16 cellular contexts compared by ENCODE assay signal in the genomic region with DNA sequence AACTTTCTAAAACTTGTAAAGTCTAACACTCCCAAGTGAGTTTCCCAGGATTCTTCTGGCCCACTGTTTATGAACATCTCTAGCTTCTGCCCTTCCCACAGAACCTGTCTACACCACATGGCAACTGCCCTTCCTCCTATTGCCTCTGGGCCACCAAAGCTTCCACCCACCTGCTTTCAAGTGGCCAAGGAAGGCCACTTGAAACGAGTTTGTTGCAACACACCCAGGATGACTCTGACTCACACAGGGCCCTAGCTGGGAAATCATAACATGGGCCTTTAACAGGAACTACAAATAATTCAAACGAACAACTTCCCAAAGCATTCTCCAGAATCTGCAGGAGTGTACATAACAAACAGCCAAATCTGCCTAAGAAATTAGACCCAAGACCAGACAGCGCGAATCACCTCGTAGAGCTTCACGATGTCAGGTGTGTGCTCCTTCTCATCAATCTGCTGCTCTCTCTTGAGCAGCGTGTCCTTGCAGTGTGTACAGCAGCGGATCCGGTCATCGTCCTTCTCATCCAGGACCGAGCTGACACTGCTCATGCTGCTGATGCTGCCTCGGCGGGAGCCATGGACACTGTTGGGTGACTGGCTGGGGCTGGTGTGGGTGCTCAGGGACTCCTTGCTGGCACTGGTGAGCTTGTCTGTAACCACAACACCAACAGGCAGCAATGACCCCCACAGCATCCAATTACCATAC. TPM values are rescaled to one million over a fixed set of nuclear protein-coding genes. Genes with fewer than 3 reads are reported as not detected.
DNase-seq lines count a peak whose midpoint lies in the region; ATAC-seq and TF ChIP-seq lines count a peak whose summit lies in the region.
"Had no signal": no experiment of that assay in that cellular context is flagged by ENCODE, and none has a peak within 500 bp of the region (broad histone marks: within the 10 kb centered on the region; RNA-seq: fewer than 3 reads in every experiment).

No MANE protein-coding gene starts in this region.

- no peak for DNase-seq in activated CD8-positive, alpha-beta T cell treated with anti-CD3 and anti-CD28 coated beads, Interleukin-2, amount 10 ng/mL, durations not matched to agents 7 days and 5 days
- no peak for DNase-seq in activated CD8-positive, alpha-beta T cell treated with anti-CD3 and anti-CD28 coated beads for 36 hours
- DNase-seq in NCI-H510A treated with DMSO at 0.1 percent for 48 hours (lab: John Stamatoyannopoulos, UW) = peak; percentile 47
- peak; percentile 90 for DNase-seq in renal cortical epithelial cell (ENCODE audit: low read depth)
- no peak for DNase-seq in DMS153 treated with DMSO at 0.1 percent for 48 hours (lab: John Stamatoyannopoulos, UW; ENCODE audit: unreplicated experiment)
- DNase-seq: ACHN; activated CD4-positive, CD25-positive, alpha-beta regulatory T cell; activated T-cell treated with anti-CD3 and anti-CD28 coated beads, Interleukin-2, amount 50 U/mL, for 48 hours; Calu3; dorsolateral prefrontal cortex; NCI-H2081 treated with DMSO at 0.1 percent for 48 hours; pancreas; SW 1271 had no signal

- no peak overlapping the region for H3K4me3 Mint-ChIP-seq in activated CD8-positive, alpha-beta T cell treated with anti-CD3 and anti-CD28 coated beads, Interleukin-2, amount 10 ng/mL, durations not matched to agents 7 days and 5 days
- no peak overlapping the region for H3K4me3 Mint-ChIP-seq in activated CD8-positive, alpha-beta T cell treated with anti-CD3 and anti-CD28 coated beads for 36 hours

- H3K36me3 Mint-ChIP-seq in activated CD8-positive, alpha-beta T cell treated with anti-CD3 and anti-CD28 coated beads, Interleukin-2, amount 10 ng/mL, durations not matched to agents 7 days and 5 days (ENCODE audit: low read depth) = peaks cover 69% of the 10 kb centered on the region
- peaks cover 38% of the 10 kb centered on the region for H3K36me3 Mint-ChIP-seq in activated CD8-positive, alpha-beta T cell treated with anti-CD3 and anti-CD28 coated beads for 36 hours (ENCODE audit: low read depth)

- POLR2A ChIA-PET in activated CD8-positive, alpha-beta T cell treated with anti-CD3 and anti-CD28 coated beads, Interleukin-2, amount 10 ng/mL, durations not matched to agents 7 days and 5 days (lab: Charles Lee) = interaction anchor here (0.6 to 1.3 kb wide), 2 partner anchors 8 to 383 kb away, joined by 3 read pairs; no protein-coding TSS in a partner anchor
- POLR2A ChIA-PET in activated CD8-positive, alpha-beta T cell treated with anti-CD3 and anti-CD28 coated beads for 36 hours (lab: Charles Lee) = interaction anchor here (0.8 to 1.2 kb wide), 4 partner anchors 9 to 53 kb away, joined by 3 to 4 read pairs (median 3); a partner anchor contains a TSS

- CTCF ChIA-PET in activated CD8-positive, alpha-beta T cell treated with anti-CD3 and anti-CD28 coated beads, Interleukin-2, amount 10 ng/mL, durations not matched to agents 7 days and 5 days (lab: Charles Lee) = interaction anchor here (0.9 to 2.0 kb wide), 4 partner anchors 8 to 156 kb away, joined by 3 to 6 read pairs (median 3); no protein-coding TSS in a partner anchor
- CTCF ChIA-PET in activated CD8-positive, alpha-beta T cell treated with anti-CD3 and anti-CD28 coated beads for 36 hours (lab: Charles Lee) = interaction anchor here (1.4 kb wide), 1 partner anchor 11 kb away, joined by 5 read pairs; no protein-coding TSS in a partner anchor

- TF ChIP-seq CTCF in activated CD8-positive, alpha-beta T cell treated with anti-CD3 and anti-CD28 coated beads for 36 hours (IDR thresholded peaks at IDR 0.05) = no peak

- H3K4me1 Mint-ChIP-seq in activated CD8-positive, alpha-beta T cell treated with anti-CD3 and anti-CD28 coated beads, Interleukin-2, amount 10 ng/mL, durations not matched to agents 7 days and 5 days (ENCODE audit: low read depth) = peaks cover 15% of the 10 kb centered on the region
- no peaks in the 10 kb centered on the region for H3K4me1 Mint-ChIP-seq in activated CD8-positive, alpha-beta T cell treated with anti-CD3 and anti-CD28 coated beads for 36 hours (ENCODE audit: low read depth)

- ATAC-seq in activated CD8-positive, alpha-beta T cell treated with anti-CD3 and anti-CD28 coated beads, Interleukin-2, amount 10 ng/mL, durations not matched to agents 7 days and 5 days = peak; percentile 30
- no peak for ATAC-seq in activated CD8-positive, alpha-beta T cell treated with anti-CD3 and anti-CD28 coated beads for 36 hours
- ATAC-seq in esophagus mucosa (peak; percentile 84), HG03280 (IDR thresholded peaks at IDR 0.05; ENCODE audit: unreplicated experiment) (no peak), HG03571 (IDR thresholded peaks at IDR 0.05; ENCODE audit: unreplicated experiment) (no peak)

- intact Hi-C loops in activated CD8-positive, alpha-beta T cell treated with anti-CD3 and anti-CD28 coated beads for 36 hours (cut with micrococcal nuclease) = no loop called here

- H3K9me3 Mint-ChIP-seq in activated CD8-positive, alpha-beta T cell treated with anti-CD3 and anti-CD28 coated beads, Interleukin-2, amount 10 ng/mL, durations not matched to agents 7 days and 5 days (ENCODE audit: insufficient read depth) = no peaks in the 10 kb centered on the region
- no peaks in the 10 kb centered on the region for H3K9me3 Mint-ChIP-seq in activated CD8-positive, alpha-beta T cell treated with anti-CD3 and anti-CD28 coated beads for 36 hours

- no peaks in the 10 kb centered on the region for H3K27me3 Mint-ChIP-seq in activated CD8-positive, alpha-beta T cell treated with anti-CD3 and anti-CD28 coated beads, Interleukin-2, amount 10 ng/mL, durations not matched to agents 7 days and 5 days (ENCODE audit: low read depth)
- H3K27me3 Mint-ChIP-seq in activated CD8-positive, alpha-beta T cell treated with anti-CD3 and anti-CD28 coated beads for 36 hours = no peaks in the 10 kb centered on the region

- peak overlapping the region; percentile 2 for H3K27ac Mint-ChIP-seq in activated CD8-positive, alpha-beta T cell treated with anti-CD3 and anti-CD28 coated beads, Interleukin-2, amount 10 ng/mL, durations not matched to agents 7 days and 5 days
- H3K27ac Mint-ChIP-seq in activated CD8-positive, alpha-beta T cell treated with anti-CD3 and anti-CD28 coated beads for 36 hours = no peak overlapping the region

RNA-seq across cellular contexts. Expression of a gene that starts 16.8 kb away (rescaled TPM):
- total RNA-seq in activated CD8-positive, alpha-beta T cell treated with anti-CD3 and anti-CD28 coated beads, Interleukin-2, amount 10 ng/mL, durations not matched to agents 7 days and 5 days = 10 to 100 TPM; 16.4 to 17.8 TPM
- 10 to 100 TPM; 11.3 to 11.8 TPM for total RNA-seq in activated CD8-positive, alpha-beta T cell treated with anti-CD3 and anti-CD28 coated beads for 36 hours
- total RNA-seq in esophagus mucosa (10.1 TPM), renal cortical epithelial cell (14.1 and 24.7 TPM in 2 replicates)

RNA-seq across cellular contexts. Expression of a gene that starts 17.0 kb away (rescaled TPM):
- total RNA-seq in activated CD8-positive, alpha-beta T cell treated with anti-CD3 and anti-CD28 coated beads, Interleukin-2, amount 10 ng/mL, durations not matched to agents 7 days and 5 days = 10 to 100 TPM; 58.5 to 64.6 TPM
- 10 to 100 TPM; 73.9 to 78.2 TPM for total RNA-seq in activated CD8-positive, alpha-beta T cell treated with anti-CD3 and anti-CD28 coated beads for 36 hours
- total RNA-seq in esophagus mucosa (46.4 TPM), renal cortical epithelial cell (13.2 and 31.0 TPM in 2 replicates)

Comparison
In these comparisons a context has a peak if more than half of its experiments do, and no peak if none do; other contexts are left out.
1. ATAC-seq: peak in activated CD8-positive, alpha-beta T cell treated with anti-CD3 and anti-CD28 coated beads, Interleukin-2, amount 10 ng/mL, durations not matched to agents 7 days and 5 days (single experiment) and esophagus mucosa (single experiment); none in activated CD8-positive, alpha-beta T cell treated with anti-CD3 and anti-CD28 coated beads for 36 hours (single experiment), HG03280 (single experiment) and HG03571 (single experiment).
2. DNase-seq: peak in NCI-H510A treated with DMSO at 0.1 percent for 48 hours (single experiment) and renal cortical epithelial cell (single experiment); none in activated CD8-positive, alpha-beta T cell treated with anti-CD3 and anti-CD28 coated beads, Interleukin-2, amount 10 ng/mL, durations not matched to agents 7 days and 5 days (single experiment), activated CD8-positive, alpha-beta T cell treated with anti-CD3 and anti-CD28 coated beads for 36 hours (single experiment) and DMS153 treated with DMSO at 0.1 percent for 48 hours (single experiment).